7 cellular contexts compared by ENCODE assay signal in the genomic region with DNA sequence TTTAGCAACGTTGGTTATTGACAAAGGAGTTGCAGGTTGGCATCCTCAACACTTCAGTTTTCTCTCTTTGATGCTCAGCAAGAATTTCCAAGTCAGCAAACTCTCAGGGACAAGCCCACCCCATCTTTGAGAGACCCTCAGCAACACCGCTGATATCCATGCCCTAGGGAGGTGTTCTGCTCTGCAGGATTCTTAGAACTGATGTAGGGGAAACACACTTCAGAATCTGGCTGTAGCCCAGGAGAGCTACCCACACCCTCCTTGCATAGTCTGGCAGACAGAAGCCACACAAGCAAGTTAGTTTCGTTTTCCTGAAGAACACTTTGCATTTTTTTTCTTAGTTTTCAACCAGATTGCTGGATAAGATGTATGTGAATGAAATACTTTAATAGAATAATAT. TPM values are rescaled to one million over a fixed set of nuclear protein-coding genes. Genes with fewer than 3 reads are reported as not detected.
DNase-seq lines count a peak whose midpoint lies in the region; ATAC-seq, FAIRE-seq and TF ChIP-seq lines count a peak whose summit lies in the region.

No MANE protein-coding gene starts in this region.

- no peaks in the 10 kb centered on the region for H3K27me3 ChIP-seq in smooth muscle cell (ENCODE audit: low read depth)

- H2AFZ ChIP-seq in smooth muscle cell (ENCODE audit: low read depth), result peak overlapping the region; percentile 32

- WGBS in smooth muscle cell (ENCODE audit: low lambda C conversion rate), result 65% methylated on average over 3 of the region's 3 CpGs

- DNase-seq in GM18507 (ENCODE audit: extremely low spot score, insufficient read length, low read depth) (peak; percentile 23), NCI-H226 (peak; percentile 26), glomerular visceral epithelial cell (ENCODE audit: extremely low spot score) (peak; percentile 49), smooth muscle cell (lab: John Stamatoyannopoulos, UW; ENCODE audit: unreplicated experiment) (no peak), 8988T (no peak)
- peak; percentile 22 for DNase-seq in activated T-helper 1 cell treated with anti-CD3 and anti-CD28 coated beads, Interleukin-12 subunit alpha, Interleukin-12 subunit beta, Interleukin-2, Interleukin-4 antibody, amounts not matched to agents 30 ng/mL and 10 ng/mL and 1 ng/mL, durations not matched to agents 14 hours and 24 hours and 36 hours (ENCODE audit: low spot score)

- peaks cover 25% of the 10 kb centered on the region for H3K36me3 Mint-ChIP-seq in activated T-helper 1 cell treated with anti-CD3 and anti-CD28 coated beads, Interleukin-12 subunit alpha, Interleukin-12 subunit beta, Interleukin-2, Interleukin-4 antibody, amounts not matched to agents 30 ng/mL and 10 ng/mL and 1 ng/mL, durations not matched to agents 14 hours and 24 hours and 36 hours (ENCODE audit: low read depth)

- peaks cover 12% of the 10 kb centered on the region for H3K4me1 ChIP-seq in smooth muscle cell (ENCODE audit: low read depth)

- peaks cover 68% of the 10 kb centered on the region for H3K4me1 Mint-ChIP-seq in activated T-helper 1 cell treated with anti-CD3 and anti-CD28 coated beads, Interleukin-12 subunit alpha, Interleukin-12 subunit beta, Interleukin-2, Interleukin-4 antibody, amounts not matched to agents 30 ng/mL and 10 ng/mL and 1 ng/mL, durations not matched to agents 14 hours and 24 hours and 36 hours (ENCODE audit: low read depth)

- no peaks in the 10 kb centered on the region for H4K20me1 ChIP-seq in smooth muscle cell (ENCODE audit: low read depth)

- no peaks in the 10 kb centered on the region for H3K79me2 ChIP-seq in smooth muscle cell (ENCODE audit: low read depth)

- H3K4me3 Mint-ChIP-seq in activated T-helper 1 cell treated with anti-CD3 and anti-CD28 coated beads, Interleukin-12 subunit alpha, Interleukin-12 subunit beta, Interleukin-2, Interleukin-4 antibody, amounts not matched to agents 30 ng/mL and 10 ng/mL and 1 ng/mL, durations not matched to agents 14 hours and 24 hours and 36 hours, result peak overlapping the region; percentile 93

- H3F3A ChIP-seq in smooth muscle cell (ENCODE audit: low read depth), result no peaks in the 10 kb centered on the region

- peak; percentile 86 for FAIRE-seq in GM18507 (lab: Jason Lieb, UNC)

- peak; percentile 85 for ATAC-seq in HG02642 (IDR thresholded peaks at IDR 0.05; ENCODE audit: poor library complexity, unreplicated experiment)

- H3K27me3 Mint-ChIP-seq in activated T-helper 1 cell treated with anti-CD3 and anti-CD28 coated beads, Interleukin-12 subunit alpha, Interleukin-12 subunit beta, Interleukin-2, Interleukin-4 antibody, amounts not matched to agents 30 ng/mL and 10 ng/mL and 1 ng/mL, durations not matched to agents 14 hours and 24 hours and 36 hours (ENCODE audit: insufficient read depth), result no peaks in the 10 kb centered on the region

- no peak for TF ChIP-seq CTCF in smooth muscle cell (IDR thresholded peaks at IDR 0.05; ENCODE audit: borderline replicate concordance, insufficient read depth, poor library complexity, severe bottlenecking)

- peaks cover 7% of the 10 kb centered on the region for H3K9me3 Mint-ChIP-seq in activated T-helper 1 cell treated with anti-CD3 and anti-CD28 coated beads, Interleukin-12 subunit alpha, Interleukin-12 subunit beta, Interleukin-2, Interleukin-4 antibody, amounts not matched to agents 30 ng/mL and 10 ng/mL and 1 ng/mL, durations not matched to agents 14 hours and 24 hours and 36 hours

- H3K4me3 ChIP-seq in smooth muscle cell, result peak overlapping the region; percentile 34

- H3K36me3 ChIP-seq in smooth muscle cell (ENCODE audit: low read depth), result no peaks in the 10 kb centered on the region

- peak overlapping the region; percentile 68 for H3K4me2 ChIP-seq in smooth muscle cell

- H3K27ac ChIP-seq in smooth muscle cell (ENCODE audit: low read depth), result no peak overlapping the region

- H3K9ac ChIP-seq in smooth muscle cell (ENCODE audit: low read depth), result no peak overlapping the region

- intact Hi-C loops in activated T-helper 1 cell treated with anti-CD3 and anti-CD28 coated beads, Interleukin-12 subunit alpha, Interleukin-12 subunit beta, Interleukin-2, Interleukin-4 antibody, amounts not matched to agents 30 ng/mL and 10 ng/mL and 1 ng/mL, durations not matched to agents 14 hours and 24 hours and 36 hours (cut with micrococcal nuclease), result loop anchor here (1.0 to 10.0 kb wide), 5 partner anchors 81 to 1205 kb away; a partner anchor contains a TSS

- H3K9me3 ChIP-seq in smooth muscle cell (replicated peaks; ENCODE audit: low read depth), result no peaks in the 10 kb centered on the region

- H3K27ac Mint-ChIP-seq in activated T-helper 1 cell treated with anti-CD3 and anti-CD28 coated beads, Interleukin-12 subunit alpha, Interleukin-12 subunit beta, Interleukin-2, Interleukin-4 antibody, amounts not matched to agents 30 ng/mL and 10 ng/mL and 1 ng/mL, durations not matched to agents 14 hours and 24 hours and 36 hours, result peak overlapping the region; percentile 87

RNA-seq across cellular contexts. Expression of a gene that starts 0.8 kb away (rescaled TPM):
- total RNA-seq in activated T-helper 1 cell treated with anti-CD3 and anti-CD28 coated beads, Interleukin-12 subunit alpha, Interleukin-12 subunit beta, Interleukin-2, Interleukin-4 antibody, amounts not matched to agents 30 ng/mL and 10 ng/mL and 1 ng/mL, durations not matched to agents 14 hours and 24 hours and 36 hours, result 17.2 and 22.4 TPM in 2 replicates
- 0.36 and 2.7 TPM in 2 replicates for total RNA-seq in smooth muscle cell
- polyA plus RNA-seq in smooth muscle cell, result 0.31 TPM in 1 of 2 replicates, not detected in the other

RNA-seq across cellular contexts. Expression of a gene that starts 29.6 kb away (rescaled TPM):
- 11.5 and 11.8 TPM in 2 replicates for total RNA-seq in activated T-helper 1 cell treated with anti-CD3 and anti-CD28 coated beads, Interleukin-12 subunit alpha, Interleukin-12 subunit beta, Interleukin-2, Interleukin-4 antibody, amounts not matched to agents 30 ng/mL and 10 ng/mL and 1 ng/mL, durations not matched to agents 14 hours and 24 hours and 36 hours
- total RNA-seq in smooth muscle cell, result 1.0 and 1.8 TPM in 2 replicates
- 0.26 and 0.38 TPM in 2 replicates for polyA plus RNA-seq in smooth muscle cell

Comparison
In these comparisons a context has a peak if more than half of its experiments do, and no peak if none do; other contexts are left out.
1. DNase-seq: peak in GM18507 (single experiment), NCI-H226 (single experiment), activated T-helper 1 cell treated with anti-CD3 and anti-CD28 coated beads, Interleukin-12 subunit alpha, Interleukin-12 subunit beta, Interleukin-2, Interleukin-4 antibody, amounts not matched to agents 30 ng/mL and 10 ng/mL and 1 ng/mL, durations not matched to agents 14 hours and 24 hours and 36 hours (single experiment) and glomerular visceral epithelial cell (single experiment); none in smooth muscle cell (single experiment) and 8988T (single experiment).